In genomic region chr9:70043689-70044449, GRCh38 we compare ENCODE assay signal across 1 cellular context.
A peak's percentile ranks its signal among the peaks of the same experiment; 100 is the strongest.
TF ChIP-seq lines count a peak whose summit lies in the region.

Gene MAMDC2 (plus strand): TSS chr9:70043848. CDS start chr9:70044198, 350 bp downstream.

TF ChIP-seq in HepG2, 621 proteins besides CTCF, POLR2A, EP300 and RAD21 (continued from another document):
- peak; percentile 31; the same call in 1 of the 2 replicates for TF ChIP-seq ZNF687 (CRISPR knock-in tag; IDR thresholded peaks at IDR 0.05)
